In the genomic region with DNA sequence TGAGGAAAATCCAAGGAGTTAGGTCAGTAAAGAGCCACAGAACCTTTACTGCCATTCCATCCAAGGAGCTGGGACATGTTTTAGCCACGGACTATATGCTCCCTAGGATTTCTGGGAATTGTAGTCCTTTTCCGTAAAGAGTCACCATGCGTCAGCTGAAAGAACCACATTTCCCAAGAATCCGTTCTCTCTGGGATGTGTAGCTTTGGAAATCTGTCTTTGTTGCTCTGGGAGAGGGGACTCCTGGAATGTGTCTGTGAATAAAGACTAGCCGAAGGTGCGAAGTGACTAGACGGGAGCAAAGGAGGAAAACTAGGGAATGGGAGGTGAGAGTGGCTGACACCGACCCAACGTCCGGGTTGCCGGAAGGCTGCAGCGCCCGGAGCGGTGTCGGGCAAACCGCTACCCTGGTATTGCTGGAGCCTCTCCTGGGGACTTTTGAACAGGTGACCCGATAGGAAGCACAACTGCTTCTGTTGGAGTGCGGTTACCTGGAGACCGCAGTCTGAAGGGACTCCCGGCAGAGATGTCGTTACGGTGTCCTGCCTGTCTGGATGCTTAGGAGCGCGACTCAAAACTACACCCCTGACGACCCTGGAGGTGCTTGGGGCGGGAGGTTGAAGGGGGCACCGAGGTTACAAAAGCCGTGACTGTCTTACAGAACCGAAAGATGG, we compare ENCODE assay signal across 8 cellular contexts. TPM values are rescaled to one million over a fixed set of nuclear protein-coding genes. Genes with fewer than 3 reads are reported as not detected.
A peak's percentile ranks its signal among the peaks of the same experiment; 100 is the strongest.
DNase-seq lines count a peak whose midpoint lies in the region; ATAC-seq and TF ChIP-seq lines count a peak whose summit lies in the region.

A gene with protein sequence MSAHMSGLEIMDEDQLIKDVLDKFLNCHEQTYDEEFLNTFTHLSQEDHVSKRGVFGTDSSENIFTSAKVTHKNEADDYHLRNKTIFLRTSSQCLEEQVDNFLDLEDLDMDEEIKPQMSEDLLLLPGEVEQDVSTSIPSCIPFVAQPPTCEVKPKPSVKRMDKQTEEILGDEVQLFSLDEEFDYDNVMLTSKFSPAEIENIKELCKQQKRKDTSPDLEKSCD (plus strand): TSS at position 187 of the 674 bp plus-strand sequence. CDS start 15,602 bp downstream, outside the sequence.

- peaks cover 9% of the 10 kb centered on the region for H3K4me1 Mint-ChIP-seq in mesothelial cell of epicardium

- peak within 1 kb of the TSS; percentile 95 for H3K4me3 Mint-ChIP-seq in mesothelial cell of epicardium

- H3K36me3 Mint-ChIP-seq in mesothelial cell of epicardium, result peaks cover 1% of the 10 kb centered on the region

- WGBS in esophagus, 2 donors, result 1% methylated on average over 29 of the region's 29 CpGs

- ATAC-seq in GM19023 (IDR thresholded peaks at IDR 0.05; ENCODE audit: unreplicated experiment) (peak; percentile 67), HG03432 (IDR thresholded peaks at IDR 0.05; ENCODE audit: unreplicated experiment) (peak; percentile 95)

- DNase-seq in AG09319 (ENCODE audit: extremely low read depth, low read depth), result peak; percentile 66
- DNase-seq in NCI-H524 (lab: John Stamatoyannopoulos, UW), result peak; percentile 92 to 93
- DNase-seq in activated CD8-positive, alpha-beta memory T cell treated with anti-CD3 and anti-CD28 coated beads, Interleukin-2, amount 50 U/mL, for 4 hours, result peak; percentile 15
- peak in 1 of 2 experiments; percentile 66 for DNase-seq in mesothelial cell of epicardium (ENCODE audit: low spot score in 2 of 2, unreplicated experiment in 2 of 2)

- H3K9me3 ChIP-seq in esophagus (ENCODE audit: control insufficient read depth in 2 of 2, insufficient read depth in 1 of 2, low read depth in 1 of 2, low read length in 1 of 2) (no peaks in the 10 kb centered on the region), stomach smooth muscle (ENCODE audit: control insufficient read depth in 2 of 2, low read length in 2 of 2) (no peaks in the 10 kb centered on the region)

- H3K4me3 ChIP-seq in esophagus (ENCODE audit: low read depth in 1 of 2, low read length in 2 of 2) (peak within 1 kb of the TSS; percentile 69 to 96), stomach smooth muscle (ENCODE audit: low read length in 2 of 2) (peak within 1 kb of the TSS; percentile 79 to 93)

- H3K27ac Mint-ChIP-seq in mesothelial cell of epicardium, result peak within 1 kb of the TSS; percentile 89

- H3K36me3 ChIP-seq in esophagus (ENCODE audit: control insufficient read depth in 2 of 2, insufficient read depth in 2 of 2, low read length in 1 of 2), result no peaks in the 10 kb centered on the region
- no peaks in the 10 kb centered on the region for H3K36me3 ChIP-seq in stomach smooth muscle (ENCODE audit: control insufficient read depth in 2 of 2, insufficient read depth in 2 of 2, low read length in 2 of 2)

- no peaks in the 10 kb centered on the region for H3K9me3 Mint-ChIP-seq in mesothelial cell of epicardium

- H3K27me3 Mint-ChIP-seq in mesothelial cell of epicardium (ENCODE audit: low read depth), result peaks cover 30% of the 10 kb centered on the region

- H3K9ac ChIP-seq in stomach smooth muscle (ENCODE audit: low read length in 2 of 2), result peak within 1 kb of the TSS; percentile 70 to 81

- H3K4me1 ChIP-seq in esophagus (ENCODE audit: control insufficient read depth in 2 of 2, insufficient read depth in 2 of 2, low read length in 1 of 2) (no peaks in the 10 kb centered on the region), stomach smooth muscle (ENCODE audit: control insufficient read depth, insufficient read depth, low read length) (peaks cover 4% of the 10 kb centered on the region)

- TF ChIP-seq CTCF in AG09319 (IDR thresholded peaks at IDR 0.05; ENCODE audit: low read depth, low read length) (no peak), mesothelial cell of epicardium (IDR thresholded peaks at IDR 0.05; ENCODE audit: unreplicated experiment) (no peak)

- H3K27me3 ChIP-seq in esophagus (ENCODE audit: control insufficient read depth in 1 of 2, insufficient read depth in 2 of 2, low read length in 2 of 2) (peaks cover 2 to 5% of the 10 kb centered on the region in 2 donors), stomach smooth muscle (ENCODE audit: control insufficient read depth in 1 of 2, insufficient read depth in 2 of 2, low read length in 2 of 2) (no peaks in the 10 kb centered on the region)

- H3K27ac ChIP-seq in esophagus (ENCODE audit: low read depth in 2 of 2, low read length in 1 of 2) (peak within 1 kb of the TSS in 1 of 2 donors; percentile 47), stomach smooth muscle (ENCODE audit: low read length) (no peak within 1 kb of the TSS)

RNA-seq across cellular contexts. Expression of the gene that starts here (rescaled TPM):
- polyA plus RNA-seq in esophagus, result 10 to 100 TPM; 10.6 to 11.9 TPM
- 31.7 to 40.5 TPM (median 34.0 TPM) in 3 replicates for total RNA-seq in mesothelial cell of epicardium
